ENCODE assay signal across 8 cellular contexts in the genomic region with DNA sequence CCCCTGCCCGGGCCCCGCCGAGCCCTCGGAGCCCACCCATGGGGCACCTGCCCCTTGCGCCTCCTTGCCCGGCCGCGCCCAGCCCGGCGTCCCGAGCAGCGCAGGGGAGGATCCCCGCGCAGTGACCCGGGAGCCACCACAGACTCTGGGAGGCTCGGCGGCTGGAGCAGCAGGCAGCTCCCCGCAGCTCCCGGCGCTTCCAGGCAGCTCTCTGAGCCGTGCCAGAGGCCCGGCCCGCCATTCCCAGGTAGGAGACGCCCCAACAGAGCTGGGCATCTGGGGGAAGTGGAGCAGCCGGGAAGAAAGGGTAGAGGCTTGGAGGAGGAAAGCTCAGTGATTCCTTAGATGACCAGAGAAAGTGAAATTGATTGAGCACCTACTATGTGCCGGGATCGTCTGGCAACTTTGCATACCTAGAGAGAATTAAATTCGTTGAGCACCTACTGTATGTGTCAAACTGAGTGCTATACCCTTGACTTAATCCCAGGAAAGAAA. TPM values are rescaled to one million over a fixed set of nuclear protein-coding genes. Genes with fewer than 3 reads are reported as not detected.
DNase-seq lines count a peak whose midpoint lies in the region; ATAC-seq and TF ChIP-seq lines count a peak whose summit lies in the region.

No MANE protein-coding gene starts in this region.

- TF ChIP-seq CTCF in OCI-LY7 (conservative IDR thresholded peaks at IDR 0.05; ENCODE audit: low read length) (no peak), gastrocnemius medialis (IDR thresholded peaks at IDR 0.05 in 4 of 5, conservative IDR thresholded peaks at IDR 0.05 in 1 of 5) (no peak), chondrocyte (IDR thresholded peaks at IDR 0.05) (no peak)

- no peaks in the 10 kb centered on the region for H3K9me2 ChIP-seq in OCI-LY7 (ENCODE audit: insufficient read depth, low read length)

- peaks cover 38% of the 10 kb centered on the region for H3K27me3 ChIP-seq in iPS-15b (ENCODE audit: control insufficient read depth, insufficient read depth, low read length)
- H3K27me3 ChIP-seq in gastrocnemius medialis = no peaks in the 10 kb centered on the region

- no peaks in the 10 kb centered on the region for H3K79me2 ChIP-seq in OCI-LY7 (ENCODE audit: insufficient read depth, low read depth, low read length)

- CTCF ChIA-PET in OCI-LY7 (lab: Charles Lee; ENCODE audit: unreplicated experiment) = interaction anchor here (0.9 kb wide), 1 partner anchor 131 kb away, joined by 3 read pairs; no protein-coding TSS in a partner anchor

- H3K9ac ChIP-seq in iPS-15b (ENCODE audit: low read depth, low read length) = no peak overlapping the region

- intact Hi-C loops in OCI-LY7 (cut with micrococcal nuclease; ENCODE audit: unreplicated experiment) = no loop called here
- intact Hi-C loops in gastrocnemius medialis (cut with DNase I; ENCODE audit: low total_unique reads) = loop anchor here (2.0 kb wide), 1 partner anchor 42 kb away; no protein-coding TSS in a partner anchor

- BruUV-seq in OCI-LY7 (replicated peaks; lab: Mats Ljungman, UMichigan) = no TSS peak

- no peak overlapping the region for H3K4me3 Mint-ChIP-seq in chondrocyte (ENCODE audit: unreplicated experiment)

- H3K27ac ChIP-seq in OCI-LY7 (ENCODE audit: low read depth, low read length, poor library complexity, severe bottlenecking) (no peak overlapping the region), gastrocnemius medialis (peak overlapping the region; percentile 71 to 92 (median 84))

- peaks cover 24% of the 10 kb centered on the region for H3K4me1 ChIP-seq in OCI-LY7 (ENCODE audit: insufficient read depth, low read length, poor library complexity, severe bottlenecking)
- H3K4me1 ChIP-seq in iPS-15b (ENCODE audit: control insufficient read depth, insufficient read depth, low read length) = peaks cover 9% of the 10 kb centered on the region
- H3K4me1 ChIP-seq in gastrocnemius medialis = peaks cover 28 to 38% of the 10 kb centered on the region in 2 donors

- DNase-seq in D341Med (ENCODE audit: low spot score) = peak; percentile 69
- DNase-seq in OCI-LY7 (ENCODE audit: low spot score) = no peak
- DNase-seq in gastrocnemius medialis = no peak
- DNase-seq in activated CD4-positive, CD25-positive, alpha-beta regulatory T cell treated with anti-CD3 and anti-CD28 coated beads, Interleukin-2, amount 50 U/mL, for 72 hours = no peak
- DNase-seq in chondrocyte (ENCODE audit: low spot score) = no peak
- DNase-seq in A172 (ENCODE audit: low spot score) = no peak

- H3K9me3 ChIP-seq in OCI-LY7 (ENCODE audit: low read length) (no peaks in the 10 kb centered on the region), iPS-15b (ENCODE audit: control insufficient read depth, insufficient read depth, low read length) (no peaks in the 10 kb centered on the region), gastrocnemius medialis (no peaks in the 10 kb centered on the region)

- H3K4me2 ChIP-seq in OCI-LY7 (ENCODE audit: low read length) = peak overlapping the region; percentile 97

- POLR2A ChIA-PET in OCI-LY7 (lab: Charles Lee) = no interaction called here

- no peak for ATAC-seq in gastrocnemius medialis
- no peak for ATAC-seq in GM21723 (IDR thresholded peaks at IDR 0.05; ENCODE audit: unreplicated experiment)

- TF ChIP-seq POLR2A in gastrocnemius medialis (IDR thresholded peaks at IDR 0.05) = no peak

- peak overlapping the region; percentile 69 for H3K4me3 ChIP-seq in OCI-LY7 (ENCODE audit: low read depth, low read length, poor library complexity, severe bottlenecking)
- peak overlapping the region; percentile 67 for H3K4me3 ChIP-seq in iPS-15b (ENCODE audit: low read depth, low read length)
- peak overlapping the region; percentile 72 to 78 (median 74) for H3K4me3 ChIP-seq in gastrocnemius medialis

- H3K27me3 Mint-ChIP-seq in chondrocyte (ENCODE audit: low read depth) = peaks cover 35% of the 10 kb centered on the region

- no peaks in the 10 kb centered on the region for H3K36me3 Mint-ChIP-seq in chondrocyte (ENCODE audit: low read depth)

- no peak overlapping the region for H3K27ac Mint-ChIP-seq in chondrocyte (ENCODE audit: unreplicated experiment)

- no peaks in the 10 kb centered on the region for H4K20me1 ChIP-seq in OCI-LY7 (ENCODE audit: insufficient read depth, low read length)

- in situ Hi-C loops in gastrocnemius medialis (cut with MboI; ENCODE audit: low sequenced_read_pairs in 4 of 4) = no loop called here

- no peaks in the 10 kb centered on the region for H3K9me3 Mint-ChIP-seq in chondrocyte (ENCODE audit: low read depth)

- peaks cover 8% of the 10 kb centered on the region for H3K4me1 Mint-ChIP-seq in chondrocyte (ENCODE audit: low read depth)

- no peak overlapping the region for H2AFZ ChIP-seq in OCI-LY7 (ENCODE audit: low read length)

- no peaks in the 10 kb centered on the region for H3K36me3 ChIP-seq in OCI-LY7 (ENCODE audit: insufficient read depth, low read length)
- no peaks in the 10 kb centered on the region for H3K36me3 ChIP-seq in iPS-15b (ENCODE audit: control insufficient read depth, insufficient read depth, low read length)
- H3K36me3 ChIP-seq in gastrocnemius medialis = no peaks in the 10 kb centered on the region

RNA-seq across cellular contexts. Expression of a gene that starts 0.7 kb away (rescaled TPM):
- total RNA-seq in OCI-LY7 (2014; rRNA removed; shearing (Covaris generic)) = 0.19 TPM in 1 of 2 replicates, not detected in the other
- total RNA-seq in OCI-LY7 (2022) (0.11 TPM in 1 of 2 replicates, not detected in the other), gastrocnemius medialis (1 to 10 TPM; 1.8 to 5.4 (median 1.9) TPM), chondrocyte (0.27 to 0.28 TPM in 2 of 3 replicates, not detected in the other)
- total RNA-seq in A172 (2014; rRNA removed; shearing (Covaris generic)) = 0.50 and 0.59 TPM in 2 replicates
